ENCODE assay signal across 1 cellular context in the genomic region with DNA sequence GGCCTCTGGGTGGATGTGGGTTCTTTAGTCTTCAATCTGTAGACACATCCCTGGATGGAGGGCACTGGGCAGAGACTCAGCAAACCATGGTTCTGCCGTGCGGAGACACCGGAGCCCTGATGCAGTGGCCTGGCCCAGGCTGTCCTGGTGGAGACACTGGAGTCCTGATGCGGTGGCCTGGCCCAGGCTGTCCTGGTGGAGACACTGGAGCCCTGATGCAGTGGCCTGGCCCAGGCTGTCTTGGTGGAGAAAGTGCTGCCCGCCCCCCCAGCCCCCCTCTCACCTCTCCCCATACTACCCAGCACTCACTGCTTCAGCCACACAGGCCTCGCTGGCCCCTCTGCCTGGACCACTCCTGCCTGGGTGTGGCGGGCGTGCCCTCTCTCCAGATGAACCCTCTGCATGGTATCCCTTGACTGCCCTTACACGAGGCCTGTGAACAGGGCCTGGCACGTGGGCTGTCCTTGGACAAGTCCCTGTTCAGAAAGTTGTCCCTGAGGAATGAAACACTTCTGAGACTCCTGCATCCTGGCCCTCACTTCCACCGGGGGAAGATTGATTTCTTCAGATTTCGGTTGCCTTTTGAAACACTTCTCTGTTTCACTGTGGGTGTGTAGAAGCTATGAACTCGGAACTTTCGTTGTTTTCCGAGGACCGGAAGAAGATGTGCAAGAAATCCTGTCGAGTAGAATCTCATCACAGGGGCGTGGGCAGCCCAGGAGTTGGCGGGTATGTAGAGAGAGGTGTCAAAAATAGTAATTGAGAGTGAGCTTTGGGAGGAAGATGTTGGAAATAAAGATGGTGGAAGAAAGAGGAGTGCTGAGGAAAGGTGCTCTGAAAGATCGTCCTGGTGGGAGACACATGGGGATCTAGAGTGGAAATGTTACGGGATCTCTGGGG.
TF ChIP-seq lines count a peak whose summit lies in the region.

No MANE protein-coding gene starts in this region.

TF ChIP-seq in GM12878, 131 proteins besides CTCF, POLR2A, EP300 and RAD21:
- no peak for TF ChIP-seq CBX5 (IDR thresholded peaks at IDR 0.05; ENCODE audit: low read depth)
- no peak for TF ChIP-seq STAT1 (conservative IDR thresholded peaks at IDR 0.05)
- TF ChIP-seq PML (IDR thresholded peaks at IDR 0.05; ENCODE audit: low read length) = no peak
- TF ChIP-seq CREM (IDR thresholded peaks at IDR 0.05; ENCODE audit: low read depth) = no peak
- TF ChIP-seq ATF3 (IDR thresholded peaks at IDR 0.05; ENCODE audit: borderline replicate concordance, extremely low read depth, low read depth, low read length) = no peak
- TF ChIP-seq, protein P1, sequence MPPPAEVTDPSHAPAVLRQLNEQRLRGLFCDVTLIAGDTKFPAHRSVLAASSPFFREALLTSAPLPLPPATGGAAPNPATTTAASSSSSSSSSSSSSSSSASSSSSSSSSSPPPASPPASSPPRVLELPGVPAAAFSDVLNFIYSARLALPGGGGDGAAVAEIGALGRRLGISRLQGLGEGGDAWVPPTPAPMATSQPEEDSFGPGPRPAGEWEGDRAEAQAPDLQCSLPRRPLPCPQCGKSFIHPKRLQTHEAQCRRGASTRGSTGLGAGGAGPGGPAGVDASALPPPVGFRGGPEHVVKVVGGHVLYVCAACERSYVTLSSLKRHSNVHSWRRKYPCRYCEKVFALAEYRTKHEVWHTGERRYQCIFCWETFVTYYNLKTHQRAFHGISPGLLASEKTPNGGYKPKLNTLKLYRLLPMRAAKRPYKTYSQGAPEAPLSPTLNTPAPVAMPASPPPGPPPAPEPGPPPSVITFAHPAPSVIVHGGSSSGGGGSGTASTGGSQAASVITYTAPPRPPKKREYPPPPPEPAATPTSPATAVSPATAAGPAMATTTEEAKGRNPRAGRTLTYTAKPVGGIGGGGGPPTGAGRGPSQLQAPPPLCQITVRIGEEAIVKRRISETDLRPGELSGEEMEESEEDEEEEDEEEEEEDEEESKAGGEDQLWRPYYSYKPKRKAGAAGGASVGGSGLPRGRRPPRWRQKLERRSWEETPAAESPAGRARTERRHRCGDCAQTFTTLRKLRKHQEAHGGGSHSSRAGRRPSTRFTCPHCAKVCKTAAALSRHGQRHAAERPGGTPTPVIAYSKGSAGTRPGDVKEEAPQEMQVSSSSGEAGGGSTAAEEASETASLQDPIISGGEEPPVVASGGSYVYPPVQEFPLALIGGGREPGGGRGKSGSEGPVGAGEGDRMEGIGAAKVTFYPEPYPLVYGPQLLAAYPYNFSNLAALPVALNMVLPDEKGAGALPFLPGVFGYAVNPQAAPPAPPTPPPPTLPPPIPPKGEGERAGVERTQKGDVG (CRISPR knock-in tag; IDR thresholded peaks at IDR 0.05) = no peak
- no peak for TF ChIP-seq LARP7 (IDR thresholded peaks at IDR 0.05)
- TF ChIP-seq RCOR1 (conservative IDR thresholded peaks at IDR 0.05; ENCODE audit: low read depth, low read length) = no peak
- TF ChIP-seq ZNF687 (IDR thresholded peaks at IDR 0.05) = no peak
- no peak for TF ChIP-seq FOS (IDR thresholded peaks at IDR 0.05; ENCODE audit: borderline replicate concordance, extremely low read depth, insufficient read length)
- TF ChIP-seq POU2F2 (IDR thresholded peaks at IDR 0.05; ENCODE audit: borderline replicate concordance, low read depth, low read length) = no peak
- no peak for TF ChIP-seq ZZZ3 (IDR thresholded peaks at IDR 0.05; ENCODE audit: control insufficient read depth, insufficient read length, low read depth)
- no peak for TF ChIP-seq HSF1 (IDR thresholded peaks at IDR 0.05; ENCODE audit: low read depth, low read length)
- TF ChIP-seq ATF7 (IDR thresholded peaks at IDR 0.05; ENCODE audit: low read depth) = no peak
